In genomic region chr2:58137221-58137620, GRCh38 we compare ENCODE assay signal across 13 cellular contexts.
A peak's percentile ranks its signal among the peaks of the same experiment; 100 is the strongest.
DNase-seq lines count a peak whose midpoint lies in the region; ATAC-seq, FAIRE-seq and TF ChIP-seq lines count a peak whose summit lies in the region.
"Had no signal": no experiment of that assay in that cellular context is flagged by ENCODE, and none has a peak within 500 bp of the region (broad histone marks: within the 10 kb centered on the region; RNA-seq: fewer than 3 reads in every experiment).

No MANE protein-coding gene starts in this region.

- H2AFZ ChIP-seq in endothelial cell of umbilical vein (ENCODE audit: low read depth, low read length): no peak overlapping the region
- H2AFZ ChIP-seq: hepatocyte had no signal

- ATAC-seq in GM19395 (IDR thresholded peaks at IDR 0.05; ENCODE audit: unreplicated experiment) (peak; percentile 49), aorta (ENCODE audit: low FRiP score) (no peak), upper lobe of right lung (no peak)

- H3K36me3 ChIP-seq in endothelial cell of umbilical vein (ENCODE audit: control insufficient read depth in 2 of 2, extremely low read depth in 1 of 2, insufficient read depth in 2 of 2, low read length in 2 of 2): peaks cover 0 to 4% of the 10 kb centered on the region in 2 experiments
- H3K36me3 ChIP-seq in aorta (ENCODE audit: control insufficient read depth in 1 of 2, insufficient read depth in 2 of 2, low read length in 1 of 2): no peaks in the 10 kb centered on the region
- H3K36me3 ChIP-seq in upper lobe of right lung: peaks cover 3% of the 10 kb centered on the region
- H3K36me3 ChIP-seq in ovary: no peaks in the 10 kb centered on the region

- peak; percentile 54 for FAIRE-seq in endothelial cell of umbilical vein (lab: Jason Lieb, UNC)

- no peak overlapping the region for H3K9ac ChIP-seq in endothelial cell of umbilical vein (replicated peaks; ENCODE audit: extremely low read depth, insufficient read depth, low read length)

- dilution Hi-C loops in endothelial cell of umbilical vein (cut with MboI; ENCODE audit: extremely low pct_ligation_motif_present, low sequenced_read_pairs): no loop called here

- no TSS peak for BruUV-seq in endothelial cell of umbilical vein (replicated peaks; lab: Mats Ljungman, UMichigan)

- TF ChIP-seq EP300 in ovary (IDR thresholded peaks at IDR 0.05): no peak

- DNase-seq in NCI-H69 (lab: John Stamatoyannopoulos, UW) (peak; percentile 15), endothelial cell of umbilical vein (ENCODE audit: low read depth, low spot score) (peak; percentile 85), renal cortical epithelial cell (ENCODE audit: low read depth) (peak; percentile 65), aorta (no peak), upper lobe of right lung (no peak), ovary (no peak), cortex of kidney (lab: John Stamatoyannopoulos, UW) (no peak)
- DNase-seq: activated CD4-positive, alpha-beta T cell treated with anti-CD3 and anti-CD28 coated beads, Interleukin-2, amount 50 U/mL, for 1 hour; activated effector memory CD4-positive, alpha-beta T cell treated with anti-CD3 and anti-CD28 coated beads, Interleukin-2, amount 50 U/mL, for 16 hours; mesendoderm; NCI-H1694 treated with DMSO at 0.1 percent for 48 hours had no signal

- no peaks in the 10 kb centered on the region for H3K79me2 ChIP-seq in endothelial cell of umbilical vein (ENCODE audit: control insufficient read depth, insufficient read depth, low read length)
- H3K79me2 ChIP-seq: hepatocyte had no signal

- no peaks in the 10 kb centered on the region for H3K27me3 ChIP-seq in endothelial cell of umbilical vein (ENCODE audit: control insufficient read depth in 2 of 2, insufficient read depth in 2 of 2, low read length in 2 of 2)
- H3K27me3 ChIP-seq in aorta (ENCODE audit: control insufficient read depth in 1 of 2, insufficient read depth in 2 of 2, low read length in 1 of 2): no peaks in the 10 kb centered on the region
- H3K27me3 ChIP-seq in upper lobe of right lung: no peaks in the 10 kb centered on the region
- no peaks in the 10 kb centered on the region for H3K27me3 ChIP-seq in ovary
- H3K27me3 ChIP-seq: hepatocyte had no signal

- H3K9me3 ChIP-seq in endothelial cell of umbilical vein (replicated peaks; ENCODE audit: control insufficient read depth, insufficient read depth, low read length) (no peaks in the 10 kb centered on the region), aorta (ENCODE audit: control insufficient read depth, low read length) (no peaks in the 10 kb centered on the region), upper lobe of right lung (no peaks in the 10 kb centered on the region), ovary (no peaks in the 10 kb centered on the region)

- H3K4me3 ChIP-seq in endothelial cell of umbilical vein (replicated peaks in 1 of 3; ENCODE audit: insufficient read depth in 1 of 3, low read depth in 1 of 3, low read length in 3 of 3) (no peak overlapping the region), aorta (ENCODE audit: low read length in 2 of 2) (no peak overlapping the region), upper lobe of right lung (no peak overlapping the region), ovary (no peak overlapping the region)
- H3K4me3 ChIP-seq: hepatocyte had no signal

- H3K4me1 ChIP-seq in endothelial cell of umbilical vein (ENCODE audit: control insufficient read depth, extremely low read depth, insufficient read depth, low read length) (peaks cover 16% of the 10 kb centered on the region), aorta (ENCODE audit: control insufficient read depth in 1 of 2, insufficient read depth in 2 of 2, low read length in 2 of 2) (no peaks in the 10 kb centered on the region), upper lobe of right lung (no peaks in the 10 kb centered on the region), ovary (ENCODE audit: insufficient read depth) (no peaks in the 10 kb centered on the region)

- intact Hi-C loops in endothelial cell of umbilical vein (cut with micrococcal nuclease) (loop anchor here (5.0 kb wide), 1 partner anchor 230 kb away; no protein-coding TSS in a partner anchor), aorta (cut with DNase I) (no loop called here), upper lobe of right lung (cut with DNase I) (no loop called here), ovary (cut with DNase I) (no loop called here)

- CTCF ChIA-PET in endothelial cell of umbilical vein (lab: Charles Lee): no interaction called here

- no peaks in the 10 kb centered on the region for H3K9me1 ChIP-seq in endothelial cell of umbilical vein (replicated peaks; ENCODE audit: control insufficient read depth, extremely low read depth, insufficient read depth, low read length)

- no peak for TF ChIP-seq CTCF in endothelial cell of umbilical vein (IDR thresholded peaks at IDR 0.05; ENCODE audit: extremely low read depth in 1 of 2, insufficient read depth in 1 of 2, low read depth in 1 of 2, low read length in 2 of 2)
- TF ChIP-seq CTCF in upper lobe of right lung (IDR thresholded peaks at IDR 0.05): no peak
- TF ChIP-seq CTCF in ovary (IDR thresholded peaks at IDR 0.05): no peak

- H4K20me1 ChIP-seq in endothelial cell of umbilical vein (replicated peaks; ENCODE audit: control insufficient read depth, extremely low read depth, insufficient read depth, low read length): no peaks in the 10 kb centered on the region

- H3K4me2 ChIP-seq in endothelial cell of umbilical vein (ENCODE audit: insufficient read depth, low read length): no peak overlapping the region
- H3K4me2 ChIP-seq: hepatocyte had no signal

- H3K27ac ChIP-seq in endothelial cell of umbilical vein (ENCODE audit: insufficient read depth, low read depth, low read length): peak overlapping the region; percentile 48
- no peak overlapping the region for H3K27ac ChIP-seq in aorta (ENCODE audit: low read depth in 1 of 2, low read length in 2 of 2)
- no peak overlapping the region for H3K27ac ChIP-seq in upper lobe of right lung
- no peak overlapping the region for H3K27ac ChIP-seq in ovary
- H3K27ac ChIP-seq: hepatocyte had no signal

- TF ChIP-seq POLR2A in endothelial cell of umbilical vein (IDR thresholded peaks at IDR 0.05; ENCODE audit: low read depth, low read length): no peak
- TF ChIP-seq POLR2A in ovary (IDR thresholded peaks at IDR 0.05): no peak

- POLR2A ChIA-PET in endothelial cell of umbilical vein (lab: Charles Lee): no interaction called here

TF ChIP-seq in endothelial cell of umbilical vein, 7 proteins besides CTCF, POLR2A, EP300 and RAD21:
- TF ChIP-seq JUN (IDR thresholded peaks at IDR 0.05; ENCODE audit: borderline replicate concordance, insufficient read depth, insufficient read length, low read depth) (peak; percentile 80), FOS (IDR thresholded peaks at IDR 0.05; ENCODE audit: borderline replicate concordance, insufficient read depth, low read length) (peak; percentile 37), MAX (IDR thresholded peaks at IDR 0.05; ENCODE audit: insufficient read depth, insufficient read length) (no peak), GATA2 (IDR thresholded peaks at IDR 0.05; ENCODE audit: insufficient read depth, insufficient read length, low read depth, low read length) (peak; percentile 57)

Comparison
In these comparisons a context has a peak if more than half of its experiments do, and no peak if none do; other contexts are left out.
1. DNase-seq: peak in NCI-H69 (single experiment), endothelial cell of umbilical vein (single experiment) and renal cortical epithelial cell (single experiment); none in aorta (0 of 2), upper lobe of right lung (single experiment), ovary (0 of 5) and cortex of kidney (single experiment).